In genomic region chr1:179083533-179083932, GRCh38 we compare ENCODE assay signal across 9 cellular contexts. TPM values are rescaled to one million over a fixed set of nuclear protein-coding genes. Genes with fewer than 3 reads are reported as not detected.
DNase-seq lines count a peak whose midpoint lies in the region; ATAC-seq, FAIRE-seq and TF ChIP-seq lines count a peak whose summit lies in the region.
"Had no signal": no experiment of that assay in that cellular context is flagged by ENCODE, and none has a peak within 500 bp of the region (broad histone marks: within the 10 kb centered on the region; RNA-seq: fewer than 3 reads in every experiment).

No MANE protein-coding gene starts in this region.

- FAIRE-seq in HTR-8/SVneo (lab: Jason Lieb, UNC): no peak
- FAIRE-seq: A204.1 had no signal

- peaks cover 23% of the 10 kb centered on the region for H3K4me1 Mint-ChIP-seq in T-helper 1 cell treated with Interleukin-12 subunit alpha and Interleukin-12 subunit beta and Interleukin-4 antibody, amounts not matched to agents 30 μg/mL and 1 μg/mL, for 36 hours (ENCODE audit: low read depth)
- H3K4me1 Mint-ChIP-seq in HFFc6 (ENCODE audit: low read depth) (peaks cover 25% of the 10 kb centered on the region), neural crest cell (peaks cover 27% of the 10 kb centered on the region)
- peaks cover 19% of the 10 kb centered on the region for H3K4me1 Mint-ChIP-seq in activated T-cell treated with anti-CD3 and anti-CD28 coated beads, Interleukin-2, amount 50 U/mL, for 72 hours (ENCODE audit: low read depth)

- peak overlapping the region; percentile 99 for H3K27ac Mint-ChIP-seq in T-helper 1 cell treated with Interleukin-12 subunit alpha and Interleukin-12 subunit beta and Interleukin-4 antibody, amounts not matched to agents 30 μg/mL and 1 μg/mL, for 36 hours
- peak overlapping the region; percentile 44 for H3K27ac Mint-ChIP-seq in HFFc6
- peak overlapping the region; percentile 13 for H3K27ac Mint-ChIP-seq in activated T-cell treated with anti-CD3 and anti-CD28 coated beads, Interleukin-2, amount 50 U/mL, for 72 hours
- H3K27ac Mint-ChIP-seq in neural crest cell (ENCODE audit: unreplicated experiment): no peak overlapping the region

- TF ChIP-seq CTCF in HFFc6 (IDR thresholded peaks at IDR 0.05) (no peak), neural crest cell (conservative IDR thresholded peaks at IDR 0.05) (no peak)

- peaks cover 16% of the 10 kb centered on the region for H3K36me3 Mint-ChIP-seq in T-helper 1 cell treated with Interleukin-12 subunit alpha and Interleukin-12 subunit beta and Interleukin-4 antibody, amounts not matched to agents 30 μg/mL and 1 μg/mL, for 36 hours (ENCODE audit: low read depth)
- H3K36me3 Mint-ChIP-seq in HFFc6 (ENCODE audit: low read depth) (peaks cover 4% of the 10 kb centered on the region; the same call in 1 of the 2 replicates), neural crest cell (ENCODE audit: low read depth) (no peaks in the 10 kb centered on the region)
- peaks cover 1 to 3% of the 10 kb centered on the region in 2 donors for H3K36me3 Mint-ChIP-seq in activated T-cell treated with anti-CD3 and anti-CD28 coated beads, Interleukin-2, amount 50 U/mL, for 72 hours (ENCODE audit: insufficient read depth in 2 of 2)

- no peaks in the 10 kb centered on the region for H3K27me3 Mint-ChIP-seq in T-helper 1 cell treated with Interleukin-12 subunit alpha and Interleukin-12 subunit beta and Interleukin-4 antibody, amounts not matched to agents 30 μg/mL and 1 μg/mL, for 36 hours (ENCODE audit: low read depth)
- H3K27me3 Mint-ChIP-seq in HFFc6 (ENCODE audit: insufficient read depth) (peaks cover 6% of the 10 kb centered on the region; the same call in 1 of the 2 replicates), neural crest cell (ENCODE audit: low read depth) (peaks cover 2% of the 10 kb centered on the region)
- H3K27me3 Mint-ChIP-seq in activated T-cell treated with anti-CD3 and anti-CD28 coated beads, Interleukin-2, amount 50 U/mL, for 72 hours (ENCODE audit: low read depth): no peaks in the 10 kb centered on the region

- H3K4me3 Mint-ChIP-seq in T-helper 1 cell treated with Interleukin-12 subunit alpha and Interleukin-12 subunit beta and Interleukin-4 antibody, amounts not matched to agents 30 μg/mL and 1 μg/mL, for 36 hours: peak overlapping the region; percentile 99
- H3K4me3 Mint-ChIP-seq in HFFc6: peak overlapping the region; percentile 98
- peak overlapping the region; percentile 67 to 96 for H3K4me3 Mint-ChIP-seq in activated T-cell treated with anti-CD3 and anti-CD28 coated beads, Interleukin-2, amount 50 U/mL, for 72 hours
- H3K4me3 Mint-ChIP-seq in neural crest cell: peak overlapping the region; percentile 84

- DNase-seq in T-helper 1 cell: no peak
- DNase-seq in HFFc6: no peak
- no peak for DNase-seq in activated T-cell treated with anti-CD3 and anti-CD28 coated beads, Interleukin-2, amount 50 U/mL, for 72 hours
- DNase-seq in neural crest cell (ENCODE audit: low read depth, low spot score): no peak
- DNase-seq in stimulated activated CD4-positive, alpha-beta T cell treated with anti-CD3 and anti-CD28 coated beads, Interleukin-4, amount 100 ng/mL, for 24 hours: no peak
- no peak for DNase-seq in HTR-8/SVneo (ENCODE audit: insufficient read length, low spot score)

- H3K9me3 Mint-ChIP-seq in T-helper 1 cell treated with Interleukin-12 subunit alpha and Interleukin-12 subunit beta and Interleukin-4 antibody, amounts not matched to agents 30 μg/mL and 1 μg/mL, for 36 hours: no peaks in the 10 kb centered on the region
- H3K9me3 Mint-ChIP-seq in HFFc6 (no peaks in the 10 kb centered on the region), neural crest cell (no peaks in the 10 kb centered on the region)
- H3K9me3 Mint-ChIP-seq in activated T-cell treated with anti-CD3 and anti-CD28 coated beads, Interleukin-2, amount 50 U/mL, for 72 hours: no peaks in the 10 kb centered on the region

- ATAC-seq in activated T-cell treated with anti-CD3 and anti-CD28 coated beads, Interleukin-2, amount 50 U/mL, for 72 hours (replicated peaks in 1 of 2): no peak
- ATAC-seq in HG03139 (IDR thresholded peaks at IDR 0.05; ENCODE audit: unreplicated experiment): no peak

RNA-seq across cellular contexts. Expression of gene TOR3A, which starts 1.7 kb away (rescaled TPM):
- 10 to 100 TPM; 21.4 to 27.6 (median 24.5) TPM for total RNA-seq in HFFc6 (2021; fragmentation: NEBNext Ultra II Directional; extraction: Animal tissue kit (Norgen Biotek cat#: 25700))
- total RNA-seq in activated T-cell treated with anti-CD3 and anti-CD28 coated beads, Interleukin-2, amount 50 U/mL, for 72 hours: 10 to 100 TPM; 34.0 to 38.9 TPM
- total RNA-seq in neural crest cell: 21.2 and 25.1 TPM in 2 replicates

RNA-seq across cellular contexts. Expression of gene FAM20B, which starts 57.8 kb away (rescaled TPM):
- total RNA-seq in HFFc6 (2021; fragmentation: NEBNext Ultra II Directional; extraction: Animal tissue kit (Norgen Biotek cat#: 25700)): 10 to 100 TPM; 58.4 to 65.7 (median 61.5) TPM
- total RNA-seq in activated T-cell treated with anti-CD3 and anti-CD28 coated beads, Interleukin-2, amount 50 U/mL, for 72 hours: 10 to 100 TPM; 30.3 to 33.6 TPM
- total RNA-seq in neural crest cell: 38.8 and 39.7 TPM in 2 replicates
